ENCODE assay signal across 16 cellular contexts in the genomic region with DNA sequence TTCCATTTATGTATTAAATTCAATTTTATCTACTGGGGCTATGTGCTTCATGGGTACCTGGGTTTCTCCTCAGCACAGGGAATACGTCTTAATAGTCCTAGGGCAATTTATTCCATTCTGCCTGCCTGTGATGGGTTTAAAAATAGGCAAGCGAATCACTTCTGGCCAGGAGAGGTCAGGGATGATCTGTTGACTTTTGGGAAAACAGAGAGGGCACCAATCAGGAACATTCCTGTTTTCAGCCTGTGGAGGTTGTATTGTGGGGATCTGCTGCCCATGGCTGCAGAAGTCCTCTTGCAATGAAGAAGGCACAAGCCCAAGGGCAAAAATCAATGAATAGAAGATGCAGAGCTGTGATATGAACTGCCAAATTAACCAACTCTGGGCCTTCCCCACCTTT.
DNase-seq lines count a peak whose midpoint lies in the region; ATAC-seq, FAIRE-seq and TF ChIP-seq lines count a peak whose summit lies in the region.
"Had no signal": no experiment of that assay in that cellular context is flagged by ENCODE, and none has a peak within 500 bp of the region (broad histone marks: within the 10 kb centered on the region; RNA-seq: fewer than 3 reads in every experiment).

No MANE protein-coding gene starts in this region.

- no peak for TF ChIP-seq POLR2A in K562 (conservative IDR thresholded peaks at IDR 0.05)

- no peak overlapping the region for H3K4me3 ChIP-seq in K562
- H3K4me3 ChIP-seq in WERI-Rb-1 (ENCODE audit: low read depth, low read length): no peak overlapping the region
- H3K4me3 ChIP-seq in mucosa of descending colon: no peak overlapping the region

- 67% methylated on average over 2 of the region's 2 CpGs for WGBS in K562 (ENCODE audit: insufficient coverage, low coverage, missing lambda C conversion rate)

- TF ChIP-seq CTCF in C4-2B (conservative IDR thresholded peaks at IDR 0.05) (peak; percentile 5; the same call in 1 of the 2 replicates), K562 (IDR thresholded peaks at IDR 0.05 in 2 of 3, conservative IDR thresholded peaks at IDR 0.05 in 1 of 3; ENCODE audit: insufficient read depth in 2 of 3, low read depth in 1 of 3, low read length in 3 of 3) (peak in 1 of 3 experiments; percentile 25; a peak in 1 of 6 replicates), WERI-Rb-1 (IDR thresholded peaks at IDR 0.05; ENCODE audit: low read depth, low read length) (no peak), mucosa of descending colon (IDR thresholded peaks at IDR 0.05) (no peak)

- no peaks in the 10 kb centered on the region for H3K79me2 ChIP-seq in K562 (ENCODE audit: control insufficient read depth, insufficient read depth, low read length)

- H3K4me2 ChIP-seq in K562 (ENCODE audit: insufficient read depth, low read length): no peak overlapping the region

- H3K27ac ChIP-seq in C4-2B: no peak overlapping the region
- no peak overlapping the region for H3K27ac ChIP-seq in K562 (ENCODE audit: extremely low read depth, low read depth, low read length)
- H3K27ac ChIP-seq in WERI-Rb-1: no peak overlapping the region

- H3K27me3 ChIP-seq in K562 (ENCODE audit: control insufficient read depth in 2 of 2, insufficient read depth in 2 of 2, low read length in 2 of 2) (no peaks in the 10 kb centered on the region), WERI-Rb-1 (ENCODE audit: insufficient read depth, low read depth, severe bottlenecking) (no peaks in the 10 kb centered on the region)

- H3K9ac ChIP-seq in K562 (ENCODE audit: insufficient read depth in 1 of 2, low read depth in 2 of 2, low read length in 2 of 2): no peak overlapping the region

- peak in 1 of 2 experiments; percentile 48; a peak in 2 of 4 replicates for TF ChIP-seq RAD21 in K562 (CRISPR knock-in tag; conservative IDR thresholded peaks at IDR 0.05 in 1 of 2, IDR thresholded peaks at IDR 0.05 in 1 of 2)

- H3K9me1 ChIP-seq in K562 (ENCODE audit: control insufficient read depth, insufficient read depth, low read length): no peaks in the 10 kb centered on the region

- ATAC-seq in K562 (peak; percentile 49; the same call in 2 of the 3 replicates), HG02678 (IDR thresholded peaks at IDR 0.05; ENCODE audit: unreplicated experiment) (no peak), mucosa of descending colon (no peak)
- ATAC-seq: Right ventricle myocardium inferior had no signal

- intact Hi-C loops in K562 (cut with micrococcal nuclease): no loop called here
- intact Hi-C loops in mucosa of descending colon (cut with DNase I, micrococcal nuclease): no loop called here

- H3K9me3 ChIP-seq in K562 (replicated peaks; ENCODE audit: control insufficient read depth, insufficient read depth, low read depth, low read length) (0 out of 2 replicates have a peak, but pooled peaks cover 2% of the 10 kb centered on the region), WERI-Rb-1 (ENCODE audit: severe bottlenecking) (no peaks in the 10 kb centered on the region), mucosa of descending colon (no peaks in the 10 kb centered on the region)

- DNase-seq in LHCN-M2 (ENCODE audit: low read depth) (peak; percentile 7), K562 (ENCODE audit: extremely low read depth in 1 of 4, low spot score in 3 of 4) (no peak), iPS-NIHi7 (ENCODE audit: extremely low spot score) (peak; percentile 44), kidney tubule cell (ENCODE audit: low spot score) (no peak), WERI-Rb-1 (no peak), mucosa of descending colon (no peak)
- DNase-seq: CD4-positive, alpha-beta memory T cell; DMS 273 treated with DMSO at 0.1 percent for 48 hours; NCI-H1436 treated with DMSO at 0.1 percent for 48 hours; NCI-H2081; NCI-H2227 treated with DMSO at 0.1 percent for 48 hours; NCI-H526 had no signal

- H3K36me3 ChIP-seq in K562 (ENCODE audit: control insufficient read depth, insufficient read depth, low read length): no peaks in the 10 kb centered on the region
- H3K36me3 ChIP-seq in WERI-Rb-1: no peaks in the 10 kb centered on the region
- H3K36me3 ChIP-seq in mucosa of descending colon (ENCODE audit: low read depth): no peaks in the 10 kb centered on the region

- POLR2A ChIA-PET in K562 (lab: Yijun Ruan, JAX): no interaction called here

- CTCF ChIA-PET in K562 (lab: Yijun Ruan, JAX; ENCODE audit: low intra/inter-chr PET ratio): interaction anchor here (1.2 kb wide), 1 partner anchor 335 kb away, joined by 5 read pairs; no protein-coding TSS in a partner anchor

- no peak for FAIRE-seq in K562 (lab: Jason Lieb, UNC)
- FAIRE-seq: H54 had no signal

- no peaks in the 10 kb centered on the region for H4K20me1 ChIP-seq in K562 (replicated peaks; ENCODE audit: control insufficient read depth, insufficient read depth, low read length)

- BruUV-seq in K562 (replicated peaks; lab: Mats Ljungman, UMichigan): no TSS peak

- TF ChIP-seq EP300 in K562 (IDR thresholded peaks at IDR 0.05; ENCODE audit: low read length): no peak

- H2AFZ ChIP-seq in K562 (ENCODE audit: low read depth, low read length): 0 out of 2 replicates have a peak overlapping the region, but pooled peaks have one; percentile 8

- in situ Hi-C loops in K562 (cut with MboI): no loop called here

- H3K4me1 ChIP-seq in K562 (replicated peaks in 1 of 2; ENCODE audit: control insufficient read depth in 2 of 2, insufficient read depth in 2 of 2, low read length in 2 of 2) (no peaks in the 10 kb centered on the region), mucosa of descending colon (ENCODE audit: low read depth) (no peaks in the 10 kb centered on the region)

TF ChIP-seq in K562, 482 proteins besides CTCF, POLR2A, EP300 and RAD21:
- no peak for TF ChIP-seq ZNF766 (CRISPR knock-in tag; conservative IDR thresholded peaks at IDR 0.05)
- TF ChIP-seq HCFC1 (IDR thresholded peaks at IDR 0.05; ENCODE audit: low read depth, low read length): no peak
- TF ChIP-seq MEF2A (IDR thresholded peaks at IDR 0.05; ENCODE audit: control insufficient read depth, low read depth, low read length): no peak
- no peak for TF ChIP-seq BRCA1 (IDR thresholded peaks at IDR 0.05)
- no peak for TF ChIP-seq BRCA1 (CRISPR knock-in tag; IDR thresholded peaks at IDR 0.05)
- TF ChIP-seq CCNT2 (IDR thresholded peaks at IDR 0.05; ENCODE audit: borderline replicate concordance, extremely low read depth, insufficient read length, low read depth, low read length): no peak
- no peak for TF ChIP-seq SMARCB1 (IDR thresholded peaks at IDR 0.05; ENCODE audit: insufficient read length, low read depth)
- TF ChIP-seq ETV6 (IDR thresholded peaks at IDR 0.05; ENCODE audit: borderline replicate concordance in 1 of 2, low read depth in 2 of 2, low read length in 1 of 2): no peak
- no peak for TF ChIP-seq ETV6 (CRISPR knock-in tag; IDR thresholded peaks at IDR 0.05; ENCODE audit: borderline replicate concordance)
- no peak for TF ChIP-seq MTA1 (IDR thresholded peaks at IDR 0.05; ENCODE audit: borderline replicate concordance)
- TF ChIP-seq, protein P1, sequence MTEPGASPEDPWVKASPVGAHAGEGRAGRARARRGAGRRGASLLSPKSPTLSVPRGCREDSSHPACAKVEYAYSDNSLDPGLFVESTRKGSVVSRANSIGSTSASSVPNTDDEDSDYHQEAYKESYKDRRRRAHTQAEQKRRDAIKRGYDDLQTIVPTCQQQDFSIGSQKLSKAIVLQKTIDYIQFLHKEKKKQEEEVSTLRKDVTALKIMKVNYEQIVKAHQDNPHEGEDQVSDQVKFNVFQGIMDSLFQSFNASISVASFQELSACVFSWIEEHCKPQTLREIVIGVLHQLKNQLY (CRISPR knock-in tag; conservative IDR thresholded peaks at IDR 0.05): no peak
TF ChIP-seq in K562: peak in this region for 0.

Comparison
In these comparisons a context has a peak if more than half of its experiments do, and no peak if none do; other contexts are left out.
1. DNase-seq: peak in LHCN-M2 (single experiment) and iPS-NIHi7 (single experiment); none in K562 (0 of 4), kidney tubule cell (single experiment), WERI-Rb-1 (single experiment) and mucosa of descending colon (0 of 3).